ENCODE assay signal across 1 cellular context in the genomic region with DNA sequence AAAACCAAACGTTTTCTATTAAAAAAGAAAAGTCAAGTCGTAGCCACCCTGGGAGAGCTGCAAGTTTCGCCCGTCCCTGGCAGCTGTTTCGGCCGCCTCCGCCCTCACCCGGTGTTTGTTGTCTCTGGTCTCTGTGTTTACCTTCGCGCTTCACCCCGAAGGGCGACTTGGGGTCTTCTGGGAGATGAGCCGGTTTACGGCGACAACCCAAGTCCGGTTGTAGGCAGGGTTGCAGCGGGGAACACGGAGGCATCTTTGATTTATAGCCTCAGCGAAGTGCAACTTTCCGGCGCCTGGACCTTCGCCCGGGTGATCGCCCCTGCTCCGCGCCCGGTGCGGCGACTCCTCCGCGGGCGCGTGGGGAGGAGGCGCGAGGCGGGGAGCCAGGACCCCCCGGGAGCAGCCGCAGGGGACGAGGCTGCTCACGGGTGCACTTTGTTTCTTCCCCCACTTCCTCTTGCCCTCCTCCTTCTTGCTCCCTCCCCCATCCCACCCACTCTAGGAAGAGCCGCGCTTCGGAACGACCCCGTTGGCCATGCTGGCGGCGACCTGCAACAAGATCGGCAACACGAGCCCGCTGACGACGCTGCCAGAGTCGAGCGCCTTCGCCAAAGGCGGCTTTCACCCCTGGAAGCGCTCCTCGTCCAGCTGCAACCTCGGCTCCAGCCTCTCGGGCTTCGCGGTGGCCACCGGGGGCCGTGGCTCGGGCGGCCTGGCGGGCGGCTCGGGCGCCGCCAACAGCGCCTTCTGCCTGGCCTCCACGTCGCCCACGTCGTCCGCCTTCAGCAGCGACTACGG.
TF ChIP-seq lines count a peak whose summit lies in the region.

No MANE protein-coding gene starts in this region.

TF ChIP-seq in GM23338, 12 proteins besides CTCF, POLR2A, EP300 and RAD21 (continued from another document):
- TF ChIP-seq, protein P1, sequence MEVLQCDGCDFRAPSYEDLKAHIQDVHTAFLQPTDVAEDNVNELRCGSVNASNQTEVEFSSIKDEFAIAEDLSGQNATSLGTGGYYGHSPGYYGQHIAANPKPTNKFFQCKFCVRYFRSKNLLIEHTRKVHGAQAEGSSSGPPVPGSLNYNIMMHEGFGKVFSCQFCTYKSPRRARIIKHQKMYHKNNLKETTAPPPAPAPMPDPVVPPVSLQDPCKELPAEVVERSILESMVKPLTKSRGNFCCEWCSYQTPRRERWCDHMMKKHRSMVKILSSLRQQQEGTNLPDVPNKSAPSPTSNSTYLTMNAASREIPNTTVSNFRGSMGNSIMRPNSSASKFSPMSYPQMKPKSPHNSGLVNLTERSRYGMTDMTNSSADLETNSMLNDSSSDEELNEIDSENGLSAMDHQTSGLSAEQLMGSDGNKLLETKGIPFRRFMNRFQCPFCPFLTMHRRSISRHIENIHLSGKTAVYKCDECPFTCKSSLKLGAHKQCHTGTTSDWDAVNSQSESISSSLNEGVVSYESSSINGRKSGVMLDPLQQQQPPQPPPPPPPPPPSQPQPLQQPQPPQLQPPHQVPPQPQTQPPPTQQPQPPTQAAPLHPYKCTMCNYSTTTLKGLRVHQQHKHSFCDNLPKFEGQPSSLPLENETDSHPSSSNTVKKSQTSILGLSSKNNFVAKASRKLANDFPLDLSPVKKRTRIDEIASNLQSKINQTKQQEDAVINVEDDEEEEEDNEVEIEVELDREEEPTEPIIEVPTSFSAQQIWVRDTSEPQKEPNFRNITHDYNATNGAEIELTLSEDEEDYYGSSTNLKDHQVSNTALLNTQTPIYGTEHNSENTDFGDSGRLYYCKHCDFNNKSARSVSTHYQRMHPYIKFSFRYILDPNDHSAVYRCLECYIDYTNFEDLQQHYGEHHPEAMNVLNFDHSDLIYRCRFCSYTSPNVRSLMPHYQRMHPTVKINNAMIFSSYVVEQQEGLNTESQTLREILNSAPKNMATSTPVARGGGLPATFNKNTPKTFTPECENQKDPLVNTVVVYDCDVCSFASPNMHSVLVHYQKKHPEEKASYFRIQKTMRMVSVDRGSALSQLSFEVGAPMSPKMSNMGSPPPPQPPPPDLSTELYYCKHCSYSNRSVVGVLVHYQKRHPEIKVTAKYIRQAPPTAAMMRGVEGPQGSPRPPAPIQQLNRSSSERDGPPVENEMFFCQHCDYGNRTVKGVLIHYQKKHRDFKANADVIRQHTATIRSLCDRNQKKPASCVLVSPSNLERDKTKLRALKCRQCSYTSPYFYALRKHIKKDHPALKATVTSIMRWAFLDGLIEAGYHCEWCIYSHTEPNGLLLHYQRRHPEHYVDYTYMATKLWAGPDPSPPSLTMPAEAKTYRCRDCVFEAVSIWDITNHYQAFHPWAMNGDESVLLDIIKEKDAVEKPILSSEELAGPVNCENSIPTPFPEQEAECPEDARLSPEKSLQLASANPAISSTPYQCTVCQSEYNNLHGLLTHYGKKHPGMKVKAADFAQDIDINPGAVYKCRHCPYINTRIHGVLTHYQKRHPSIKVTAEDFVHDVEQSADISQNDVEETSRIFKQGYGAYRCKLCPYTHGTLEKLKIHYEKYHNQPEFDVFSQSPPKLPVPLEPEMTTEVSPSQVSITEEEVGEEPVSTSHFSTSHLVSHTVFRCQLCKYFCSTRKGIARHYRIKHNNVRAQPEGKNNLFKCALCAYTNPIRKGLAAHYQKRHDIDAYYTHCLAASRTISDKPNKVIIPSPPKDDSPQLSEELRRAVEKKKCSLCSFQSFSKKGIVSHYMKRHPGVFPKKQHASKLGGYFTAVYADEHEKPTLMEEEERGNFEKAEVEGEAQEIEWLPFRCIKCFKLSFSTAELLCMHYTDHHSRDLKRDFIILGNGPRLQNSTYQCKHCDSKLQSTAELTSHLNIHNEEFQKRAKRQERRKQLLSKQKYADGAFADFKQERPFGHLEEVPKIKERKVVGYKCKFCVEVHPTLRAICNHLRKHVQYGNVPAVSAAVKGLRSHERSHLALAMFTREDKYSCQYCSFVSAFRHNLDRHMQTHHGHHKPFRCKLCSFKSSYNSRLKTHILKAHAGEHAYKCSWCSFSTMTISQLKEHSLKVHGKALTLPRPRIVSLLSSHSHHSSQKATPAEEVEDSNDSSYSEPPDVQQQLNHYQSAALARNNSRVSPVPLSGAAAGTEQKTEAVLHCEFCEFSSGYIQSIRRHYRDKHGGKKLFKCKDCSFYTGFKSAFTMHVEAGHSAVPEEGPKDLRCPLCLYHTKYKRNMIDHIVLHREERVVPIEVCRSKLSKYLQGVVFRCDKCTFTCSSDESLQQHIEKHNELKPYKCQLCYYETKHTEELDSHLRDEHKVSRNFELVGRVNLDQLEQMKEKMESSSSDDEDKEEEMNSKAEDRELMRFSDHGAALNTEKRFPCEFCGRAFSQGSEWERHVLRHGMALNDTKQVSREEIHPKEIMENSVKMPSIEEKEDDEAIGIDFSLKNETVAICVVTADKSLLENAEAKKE (CRISPR knock-in tag; IDR thresholded peaks at IDR 0.05): no peak
- no peak for TF ChIP-seq STAT1 (IDR thresholded peaks at IDR 0.05; ENCODE audit: unreplicated experiment)
- no peak for TF ChIP-seq CREB1 (CRISPR knock-in tag; IDR thresholded peaks at IDR 0.05; ENCODE audit: low read depth)
- no peak for TF ChIP-seq JUNB (IDR thresholded peaks at IDR 0.05; ENCODE audit: unreplicated experiment)
- TF ChIP-seq EZH2phosphoT487 (IDR thresholded peaks at IDR 0.05; ENCODE audit: unreplicated experiment): peak; percentile 47
- TF ChIP-seq, protein P2, sequence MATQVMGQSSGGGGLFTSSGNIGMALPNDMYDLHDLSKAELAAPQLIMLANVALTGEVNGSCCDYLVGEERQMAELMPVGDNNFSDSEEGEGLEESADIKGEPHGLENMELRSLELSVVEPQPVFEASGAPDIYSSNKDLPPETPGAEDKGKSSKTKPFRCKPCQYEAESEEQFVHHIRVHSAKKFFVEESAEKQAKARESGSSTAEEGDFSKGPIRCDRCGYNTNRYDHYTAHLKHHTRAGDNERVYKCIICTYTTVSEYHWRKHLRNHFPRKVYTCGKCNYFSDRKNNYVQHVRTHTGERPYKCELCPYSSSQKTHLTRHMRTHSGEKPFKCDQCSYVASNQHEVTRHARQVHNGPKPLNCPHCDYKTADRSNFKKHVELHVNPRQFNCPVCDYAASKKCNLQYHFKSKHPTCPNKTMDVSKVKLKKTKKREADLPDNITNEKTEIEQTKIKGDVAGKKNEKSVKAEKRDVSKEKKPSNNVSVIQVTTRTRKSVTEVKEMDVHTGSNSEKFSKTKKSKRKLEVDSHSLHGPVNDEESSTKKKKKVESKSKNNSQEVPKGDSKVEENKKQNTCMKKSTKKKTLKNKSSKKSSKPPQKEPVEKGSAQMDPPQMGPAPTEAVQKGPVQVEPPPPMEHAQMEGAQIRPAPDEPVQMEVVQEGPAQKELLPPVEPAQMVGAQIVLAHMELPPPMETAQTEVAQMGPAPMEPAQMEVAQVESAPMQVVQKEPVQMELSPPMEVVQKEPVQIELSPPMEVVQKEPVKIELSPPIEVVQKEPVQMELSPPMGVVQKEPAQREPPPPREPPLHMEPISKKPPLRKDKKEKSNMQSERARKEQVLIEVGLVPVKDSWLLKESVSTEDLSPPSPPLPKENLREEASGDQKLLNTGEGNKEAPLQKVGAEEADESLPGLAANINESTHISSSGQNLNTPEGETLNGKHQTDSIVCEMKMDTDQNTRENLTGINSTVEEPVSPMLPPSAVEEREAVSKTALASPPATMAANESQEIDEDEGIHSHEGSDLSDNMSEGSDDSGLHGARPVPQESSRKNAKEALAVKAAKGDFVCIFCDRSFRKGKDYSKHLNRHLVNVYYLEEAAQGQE (IDR thresholded peaks at IDR 0.05; ENCODE audit: unreplicated experiment): no peak
- peak; percentile 63 for TF ChIP-seq EZH2 (IDR thresholded peaks at IDR 0.05; ENCODE audit: low read depth, unreplicated experiment)
- no peak for TF ChIP-seq ZNF331 (CRISPR knock-in tag; IDR thresholded peaks at IDR 0.05; ENCODE audit: low read depth)
- TF ChIP-seq, protein P3, sequence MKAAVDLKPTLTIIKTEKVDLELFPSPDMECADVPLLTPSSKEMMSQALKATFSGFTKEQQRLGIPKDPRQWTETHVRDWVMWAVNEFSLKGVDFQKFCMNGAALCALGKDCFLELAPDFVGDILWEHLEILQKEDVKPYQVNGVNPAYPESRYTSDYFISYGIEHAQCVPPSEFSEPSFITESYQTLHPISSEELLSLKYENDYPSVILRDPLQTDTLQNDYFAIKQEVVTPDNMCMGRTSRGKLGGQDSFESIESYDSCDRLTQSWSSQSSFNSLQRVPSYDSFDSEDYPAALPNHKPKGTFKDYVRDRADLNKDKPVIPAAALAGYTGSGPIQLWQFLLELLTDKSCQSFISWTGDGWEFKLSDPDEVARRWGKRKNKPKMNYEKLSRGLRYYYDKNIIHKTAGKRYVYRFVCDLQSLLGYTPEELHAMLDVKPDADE (IDR thresholded peaks at IDR 0.05): no peak
TF ChIP-seq in GM23338: peak in this region for 2.
